In genomic region chr10:83492004-83492403, GRCh38 we compare ENCODE assay signal across 16 cellular contexts.
A peak's percentile ranks its signal among the peaks of the same experiment; 100 is the strongest.
DNase-seq lines count a peak whose midpoint lies in the region; ATAC-seq and TF ChIP-seq lines count a peak whose summit lies in the region.
"Had no signal": no experiment of that assay in that cellular context is flagged by ENCODE, and none has a peak within 500 bp of the region (broad histone marks: within the 10 kb centered on the region; RNA-seq: fewer than 3 reads in every experiment).

No MANE protein-coding gene starts in this region.

- H3K4me1 Mint-ChIP-seq in nephron progenitor cell = peaks cover 6% of the 10 kb centered on the region
- no peaks in the 10 kb centered on the region for H3K4me1 Mint-ChIP-seq in activated naive CD4-positive, alpha-beta T cell treated with anti-CD3 and anti-CD28 coated beads, Interleukin-2, amount 10 ng/mL, durations not matched to agents 7 days and 5 days
- H3K4me1 Mint-ChIP-seq: CD4-positive, CD25-positive, alpha-beta regulatory T cell had no signal

- peak; percentile 58 for DNase-seq in NCI-H2171 (lab: John Stamatoyannopoulos, UW)
- DNase-seq in RPMI8226 = peak; percentile 14
- no peak for DNase-seq in nephron progenitor cell
- no peak for DNase-seq in activated naive CD4-positive, alpha-beta T cell treated with anti-CD3 and anti-CD28 coated beads, Interleukin-2, amount 10 ng/mL, durations not matched to agents 7 days and 5 days
- no peak for DNase-seq in caudate nucleus (lab: John Stamatoyannopoulos, UW)
- DNase-seq in activated CD4-positive, alpha-beta T cell treated with anti-CD3 and anti-CD28 coated beads, Interleukin-2, amount 50 U/mL, for 48 hours = no peak
- DNase-seq: C1 segment of cervical spinal cord; Caco-2; CD4-positive, CD25-positive, alpha-beta regulatory T cell; CD8-positive, alpha-beta T cell; DMS153; DND-41; GOT3; HFFc6 had no signal

- no peaks in the 10 kb centered on the region for H3K27me3 Mint-ChIP-seq in nephron progenitor cell (ENCODE audit: low read depth, poor library complexity)
- no peaks in the 10 kb centered on the region for H3K27me3 Mint-ChIP-seq in activated naive CD4-positive, alpha-beta T cell treated with anti-CD3 and anti-CD28 coated beads, Interleukin-2, amount 10 ng/mL, durations not matched to agents 7 days and 5 days
- H3K27me3 Mint-ChIP-seq: CD4-positive, CD25-positive, alpha-beta regulatory T cell had no signal

- no peaks in the 10 kb centered on the region for H3K9me3 Mint-ChIP-seq in nephron progenitor cell
- peaks cover 5% of the 10 kb centered on the region for H3K9me3 Mint-ChIP-seq in activated naive CD4-positive, alpha-beta T cell treated with anti-CD3 and anti-CD28 coated beads, Interleukin-2, amount 10 ng/mL, durations not matched to agents 7 days and 5 days

- CTCF ChIA-PET in activated naive CD4-positive, alpha-beta T cell treated with anti-CD3 and anti-CD28 coated beads, Interleukin-2, amount 10 ng/mL, durations not matched to agents 7 days and 5 days (lab: Charles Lee) = no interaction called here

- H3K36me3 Mint-ChIP-seq in nephron progenitor cell (ENCODE audit: low read depth) = no peaks in the 10 kb centered on the region
- no peaks in the 10 kb centered on the region for H3K36me3 Mint-ChIP-seq in activated naive CD4-positive, alpha-beta T cell treated with anti-CD3 and anti-CD28 coated beads, Interleukin-2, amount 10 ng/mL, durations not matched to agents 7 days and 5 days
- H3K36me3 Mint-ChIP-seq: CD4-positive, CD25-positive, alpha-beta regulatory T cell; CD8-positive, alpha-beta T cell had no signal

- H3K27ac ChIP-seq in caudate nucleus (ENCODE audit: low read depth, low read length) = no peak overlapping the region

- peak; percentile 55 for ATAC-seq in HG03432 (IDR thresholded peaks at IDR 0.05; ENCODE audit: unreplicated experiment)
- no peak for ATAC-seq in HG03108 (IDR thresholded peaks at IDR 0.05; ENCODE audit: unreplicated experiment)
- ATAC-seq: CD8-positive, alpha-beta T cell had no signal

- H3K27ac Mint-ChIP-seq in nephron progenitor cell = peak overlapping the region; percentile 13
- no peak overlapping the region for H3K27ac Mint-ChIP-seq in activated naive CD4-positive, alpha-beta T cell treated with anti-CD3 and anti-CD28 coated beads, Interleukin-2, amount 10 ng/mL, durations not matched to agents 7 days and 5 days
- H3K27ac Mint-ChIP-seq: CD8-positive, alpha-beta T cell; HFFc6 had no signal

- TF ChIP-seq CTCF in nephron progenitor cell (IDR thresholded peaks at IDR 0.05) = no peak

- H3K4me3 Mint-ChIP-seq in nephron progenitor cell = no peak overlapping the region
- no peak overlapping the region for H3K4me3 Mint-ChIP-seq in activated naive CD4-positive, alpha-beta T cell treated with anti-CD3 and anti-CD28 coated beads, Interleukin-2, amount 10 ng/mL, durations not matched to agents 7 days and 5 days
- H3K4me3 Mint-ChIP-seq: CD4-positive, CD25-positive, alpha-beta regulatory T cell; CD8-positive, alpha-beta T cell; HFFc6 had no signal

Comparison
In these comparisons a context has a peak if more than half of its experiments do, and no peak if none do; other contexts are left out.
1. DNase-seq: peak in NCI-H2171 (single experiment) and RPMI8226 (single experiment); none in nephron progenitor cell (single experiment), activated naive CD4-positive, alpha-beta T cell treated with anti-CD3 and anti-CD28 coated beads, Interleukin-2, amount 10 ng/mL, durations not matched to agents 7 days and 5 days (single experiment), caudate nucleus (0 of 61) and activated CD4-positive, alpha-beta T cell treated with anti-CD3 and anti-CD28 coated beads, Interleukin-2, amount 50 U/mL, for 48 hours (0 of 2).